In genomic region chr4:38111717-38112116, GRCh38 we compare ENCODE assay signal across 30 cellular contexts.
"Had no signal": no experiment of that assay in that cellular context is flagged by ENCODE, and none has a peak within 500 bp of the region (broad histone marks: within the 10 kb centered on the region; RNA-seq: fewer than 3 reads in every experiment).

No MANE protein-coding gene starts in this region.

- H3K4me3 ChIP-seq: heart right ventricle, lung, neural progenitor cell, thoracic aorta, uterus had no signal

- H3K9ac ChIP-seq: neural progenitor cell had no signal

- H3K27ac Mint-ChIP-seq: activated CD4-positive, alpha-beta T cell treated with anti-CD3 and anti-CD28 coated beads for 36 hours; activated CD8-positive, alpha-beta memory T cell treated with anti-CD3 and anti-CD28 coated beads, Interleukin-2, amount 10 ng/mL, durations not matched to agents 7 days and 5 days; activated CD8-positive, alpha-beta T cell treated with anti-CD3 and anti-CD28 coated beads, Interleukin-2, amount 10 ng/mL, durations not matched to agents 7 days and 5 days; activated naive CD8-positive, alpha-beta T cell; activated T-cell treated with anti-CD3 and anti-CD28 coated beads, Interleukin-2, amount 50 U/mL, for 72 hours; dendritic cell treated with granulocyte-macrophage colony-stimulating factor and Interleukin-4, amounts not matched to agents 40 ng/mL and 50 ng/mL, for 4 days; endodermal cell; naive thymus-derived CD8-positive, alpha-beta T cell; neural progenitor cell; stimulated activated effector memory CD8-positive, alpha-beta T cell treated with anti-CD3 and anti-CD28 coated beads, Interleukin-12 subunit alpha, Interleukin-12 subunit beta, amount 100 ng/mL, for 72 hours; stimulated activated naive CD8-positive, alpha-beta T cell treated with anti-CD3 and anti-CD28 coated beads, Interleukin-15, Interleukin-2, amounts not matched to agents 100 ng/mL and 50 ng/mL, for 24 hours; T-helper 2 cell treated with Interferon-gamma antibody and Interleukin-4, amounts not matched to agents 5 μg/mL and 100 μg/mL, for 36 hours had no signal

- ATAC-seq: activated CD4-positive, alpha-beta T cell treated with anti-CD3 and anti-CD28 coated beads for 36 hours; activated CD8-positive, alpha-beta memory T cell treated with anti-CD3 and anti-CD28 coated beads, Interleukin-2, amount 10 ng/mL, durations not matched to agents 7 days and 5 days; activated CD8-positive, alpha-beta T cell treated with anti-CD3 and anti-CD28 coated beads, Interleukin-2, amount 10 ng/mL, durations not matched to agents 7 days and 5 days; activated T-cell treated with anti-CD3 and anti-CD28 coated beads, Interleukin-2, amount 50 U/mL, for 72 hours; esophagus mucosa; left lobe of liver; naive thymus-derived CD8-positive, alpha-beta T cell; sciatic nerve; stimulated activated effector memory CD8-positive, alpha-beta T cell treated with anti-CD3 and anti-CD28 coated beads, Interleukin-12 subunit alpha, Interleukin-12 subunit beta, amount 100 ng/mL, for 72 hours had no signal

- H3K4me2 ChIP-seq: neural progenitor cell had no signal

- H2AFZ ChIP-seq: neural progenitor cell had no signal

- H3K4me1 Mint-ChIP-seq: activated CD4-positive, alpha-beta T cell treated with anti-CD3 and anti-CD28 coated beads for 36 hours had no signal

- H3K27me3 Mint-ChIP-seq: activated CD4-positive, alpha-beta T cell treated with anti-CD3 and anti-CD28 coated beads for 36 hours; activated CD8-positive, alpha-beta memory T cell treated with anti-CD3 and anti-CD28 coated beads, Interleukin-2, amount 10 ng/mL, durations not matched to agents 7 days and 5 days; activated naive CD8-positive, alpha-beta T cell; central memory CD8-positive, alpha-beta T cell; dendritic cell treated with granulocyte-macrophage colony-stimulating factor and Interleukin-4, amounts not matched to agents 40 ng/mL and 50 ng/mL, for 4 days; naive thymus-derived CD8-positive, alpha-beta T cell; stimulated activated naive CD8-positive, alpha-beta T cell treated with anti-CD3 and anti-CD28 coated beads, Interleukin-15, Interleukin-2, amounts not matched to agents 100 ng/mL and 50 ng/mL, for 24 hours had no signal

- H3K36me3 ChIP-seq: neural progenitor cell, uterus had no signal

- H3K4me3 Mint-ChIP-seq: activated CD4-positive, alpha-beta T cell treated with anti-CD3 and anti-CD28 coated beads for 36 hours; activated CD8-positive, alpha-beta memory T cell treated with anti-CD3 and anti-CD28 coated beads, Interleukin-2, amount 10 ng/mL, durations not matched to agents 7 days and 5 days; activated CD8-positive, alpha-beta T cell treated with anti-CD3 and anti-CD28 coated beads, Interleukin-2, amount 10 ng/mL, durations not matched to agents 7 days and 5 days; activated naive CD8-positive, alpha-beta T cell; activated T-cell treated with anti-CD3 and anti-CD28 coated beads, Interleukin-2, amount 50 U/mL, for 72 hours; central memory CD8-positive, alpha-beta T cell; dendritic cell treated with granulocyte-macrophage colony-stimulating factor and Interleukin-4, amounts not matched to agents 40 ng/mL and 50 ng/mL, for 4 days; endodermal cell; naive thymus-derived CD8-positive, alpha-beta T cell; neural progenitor cell; stimulated activated effector memory CD8-positive, alpha-beta T cell treated with anti-CD3 and anti-CD28 coated beads, Interleukin-12 subunit alpha, Interleukin-12 subunit beta, amount 100 ng/mL, for 72 hours; stimulated activated naive CD8-positive, alpha-beta T cell treated with anti-CD3 and anti-CD28 coated beads, Interleukin-15, Interleukin-2, amounts not matched to agents 100 ng/mL and 50 ng/mL, for 24 hours; T-helper 2 cell treated with Interferon-gamma antibody and Interleukin-4, amounts not matched to agents 5 μg/mL and 100 μg/mL, for 36 hours had no signal

- H3K9me3 Mint-ChIP-seq: activated T-cell treated with anti-CD3 and anti-CD28 coated beads, Interleukin-2, amount 50 U/mL, for 72 hours; central memory CD8-positive, alpha-beta T cell; dendritic cell treated with granulocyte-macrophage colony-stimulating factor and Interleukin-4, amounts not matched to agents 40 ng/mL and 50 ng/mL, for 4 days; endodermal cell; naive thymus-derived CD8-positive, alpha-beta T cell; neural progenitor cell; stimulated activated effector memory CD8-positive, alpha-beta T cell treated with anti-CD3 and anti-CD28 coated beads, Interleukin-12 subunit alpha, Interleukin-12 subunit beta, amount 100 ng/mL, for 72 hours; stimulated activated naive CD8-positive, alpha-beta T cell treated with anti-CD3 and anti-CD28 coated beads, Interleukin-15, Interleukin-2, amounts not matched to agents 100 ng/mL and 50 ng/mL, for 24 hours; T-helper 2 cell treated with Interferon-gamma antibody and Interleukin-4, amounts not matched to agents 5 μg/mL and 100 μg/mL, for 36 hours had no signal

- H3K27ac ChIP-seq: neural progenitor cell, thoracic aorta had no signal

- DNase-seq: activated CD4-positive, alpha-beta T cell treated with anti-CD3 and anti-CD28 coated beads for 36 hours; activated CD4-positive, CD25-positive, alpha-beta regulatory T cell; activated CD8-positive, alpha-beta memory T cell treated with anti-CD3 and anti-CD28 coated beads, Interleukin-2, amount 10 ng/mL, durations not matched to agents 7 days and 5 days; activated CD8-positive, alpha-beta T cell treated with anti-CD3 and anti-CD28 coated beads, Interleukin-2, amount 10 ng/mL, durations not matched to agents 7 days and 5 days; activated naive CD4-positive, alpha-beta T cell treated with Interleukin-2 at 50 U/mL for 16 hours; activated T-cell treated with anti-CD3 and anti-CD28 coated beads for 4 hours; activated T-cell treated with anti-CD3 and anti-CD28 coated beads, Interleukin-2, amount 50 U/mL, for 72 hours; anterior cingulate cortex; endodermal cell; foreskin fibroblast; heart right ventricle; naive thymus-derived CD8-positive, alpha-beta T cell; occipital lobe; small intestine; stimulated activated CD4-positive, alpha-beta T cell treated with anti-CD3 and anti-CD28 coated beads, Interleukin-4, amount 100 ng/mL, for 24 hours; T-helper 1 cell; trophoblast cell; uterus had no signal

- H3K27me3 ChIP-seq: heart right ventricle, uterus had no signal

- H3K9me3 ChIP-seq: heart right ventricle, thoracic aorta, uterus had no signal
